Comparison of ENCODE assay signal across 16 cellular contexts in the genomic region with DNA sequence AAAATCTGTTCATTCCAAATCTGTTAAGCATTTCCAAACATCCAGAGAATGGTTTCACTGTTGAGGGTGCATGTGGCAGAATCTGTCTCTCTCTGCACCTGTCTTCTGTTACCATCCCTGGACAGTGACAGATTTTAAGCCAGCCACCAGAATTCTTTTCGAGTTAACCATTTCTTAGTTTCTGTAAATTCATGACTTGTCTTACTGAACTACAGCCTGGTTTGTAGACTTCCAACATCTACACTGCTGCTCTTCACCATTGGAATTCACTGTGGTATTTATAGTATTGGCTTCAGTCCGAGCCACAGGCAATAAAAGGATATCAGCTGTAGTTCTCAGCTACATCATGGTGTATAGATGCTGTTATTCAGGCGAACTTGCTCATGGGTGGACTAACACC. TPM values are rescaled to one million over a fixed set of nuclear protein-coding genes. Genes with fewer than 3 reads are reported as not detected.
A peak's percentile ranks its signal among the peaks of the same experiment; 100 is the strongest.
DNase-seq lines count a peak whose midpoint lies in the region; ATAC-seq, FAIRE-seq and TF ChIP-seq lines count a peak whose summit lies in the region.
"Had no signal": no experiment of that assay in that cellular context is flagged by ENCODE, and none has a peak within 500 bp of the region (broad histone marks: within the 10 kb centered on the region; RNA-seq: fewer than 3 reads in every experiment).

No MANE protein-coding gene starts in this region.

- H3K4me1 ChIP-seq in heart right ventricle (peaks cover 0 to 40% (median 23%) of the 10 kb centered on the region in 9 donors), osteoblast (ENCODE audit: insufficient read depth, low read length) (peaks cover 26% of the 10 kb centered on the region)

- no peak overlapping the region for H2AFZ ChIP-seq in osteoblast (ENCODE audit: low read length)

- DNase-seq in AG09309 (ENCODE audit: low read depth) (peak; percentile 50), LHCN-M2 (ENCODE audit: low read depth) (peak; percentile 56), heart right ventricle (peak in 1 of 2 donors; percentile 24), osteoblast (ENCODE audit: insufficient read length, low spot score, missing footprints) (peak; percentile 87), NCI-H1436 (lab: John Stamatoyannopoulos, UW) (no peak), HTR-8/SVneo (ENCODE audit: insufficient read length, low spot score) (no peak)
- no peak for DNase-seq in stimulated activated CD4-positive, alpha-beta T cell treated with anti-CD3 and anti-CD28 coated beads, Interleukin-15, amount 100 ng/mL, for 24 hours
- DNase-seq: activated CD4-positive, alpha-beta T cell treated with anti-CD3 and anti-CD28 coated beads for 48 hours; activated naive CD4-positive, alpha-beta T cell treated with anti-CD3 and anti-CD28 coated beads, Interleukin-2, amount 10 ng/mL, durations not matched to agents 7 days and 5 days; caudate nucleus; naive thymus-derived CD4-positive, alpha-beta T cell; NCI-H2029; NCI-H510A treated with DMSO at 0.1 percent for 48 hours; OCI-M1 had no signal

- no peak overlapping the region for H3K4me2 ChIP-seq in osteoblast (ENCODE audit: insufficient read depth, low read length)

- H3K9me3 ChIP-seq in heart right ventricle (no peaks in the 10 kb centered on the region), osteoblast (ENCODE audit: low read depth, low read length) (no peaks in the 10 kb centered on the region)

- intact Hi-C loops in heart right ventricle (cut with DNase I) = no loop called here

- no peak for FAIRE-seq in HTR-8/SVneo (lab: Jason Lieb, UNC)
- FAIRE-seq: GM18507 had no signal

- H3K27me3 ChIP-seq in heart right ventricle = no peaks in the 10 kb centered on the region
- no peaks in the 10 kb centered on the region for H3K27me3 ChIP-seq in osteoblast (ENCODE audit: insufficient read depth, low read length)

- H3K4me3 ChIP-seq in AG09309 (ENCODE audit: control insufficient read depth, low read depth, low read length) (no peak overlapping the region), heart right ventricle (no peak overlapping the region), osteoblast (ENCODE audit: insufficient read depth, low read length) (no peak overlapping the region)
- H3K4me3 ChIP-seq: SK-N-MC had no signal

- peak overlapping the region in 3 of 10 donors; percentile 12 to 44 (median 19) for H3K27ac ChIP-seq in heart right ventricle
- no peak overlapping the region for H3K27ac ChIP-seq in osteoblast (ENCODE audit: low read depth, low read length)
- H3K27ac ChIP-seq: SK-N-MC had no signal

- TF ChIP-seq CTCF in AG09309 (IDR thresholded peaks at IDR 0.05; ENCODE audit: control insufficient read depth, insufficient read depth, low read depth, low read length, missing control alignments) = no peak
- no peak for TF ChIP-seq CTCF in heart right ventricle (IDR thresholded peaks at IDR 0.05)
- no peak for TF ChIP-seq CTCF in osteoblast (IDR thresholded peaks at IDR 0.05; ENCODE audit: extremely low read depth, low read depth, low read length)

- ATAC-seq in heart right ventricle = peak; percentile 52 to 88 (median 82)
- ATAC-seq: naive thymus-derived CD4-positive, alpha-beta T cell had no signal

- 33 to 61% methylated on average over 3 of the region's 3 CpGs for WGBS in heart right ventricle, 2 donors

- peaks cover 9% of the 10 kb centered on the region for H3K79me2 ChIP-seq in osteoblast (ENCODE audit: insufficient read depth, low read length)

- H3K36me3 ChIP-seq in heart right ventricle (peaks cover 0 to 46% (median 16%) of the 10 kb centered on the region in 9 donors), osteoblast (ENCODE audit: insufficient read depth, low read length) (peaks cover 22% of the 10 kb centered on the region)

- peaks cover 5% of the 10 kb centered on the region for H4K20me1 ChIP-seq in osteoblast (ENCODE audit: insufficient read depth, low read length)

RNA-seq across cellular contexts. Expression of a gene that starts 47.6 kb away (rescaled TPM):
- total RNA-seq in LHCN-M2 (2014; rRNA removed) = 19.2 and 30.5 TPM in 2 replicates
- 18.6 TPM for polyA plus RNA-seq in LHCN-M2 (2012)
- 10 to 100 TPM; 29.3 to 43.9 (median 32.8) TPM for total RNA-seq in heart right ventricle
- 10 to 100 TPM in 1 of 2 donors, 1 to 10 TPM in 1; 7.9 to 13.1 TPM for polyA plus RNA-seq in heart right ventricle
- total RNA-seq in osteoblast = 22.7 and 29.3 TPM in 2 replicates

Comparison
In these comparisons a context has a peak if more than half of its experiments do, and no peak if none do; other contexts are left out.
1. DNase-seq: peak in AG09309 (single experiment), LHCN-M2 (single experiment) and osteoblast (single experiment); none in NCI-H1436 (single experiment), HTR-8/SVneo (single experiment) and stimulated activated CD4-positive, alpha-beta T cell treated with anti-CD3 and anti-CD28 coated beads, Interleukin-15, amount 100 ng/mL, for 24 hours (single experiment).